Comparison of ENCODE assay signal across 16 cellular contexts in genomic region chr11:13862845-13863392, GRCh38.
A peak's percentile ranks its signal among the peaks of the same experiment; 100 is the strongest.
DNase-seq lines count a peak whose midpoint lies in the region; ATAC-seq and TF ChIP-seq lines count a peak whose summit lies in the region.
"Had no signal": no experiment of that assay in that cellular context is flagged by ENCODE, and none has a peak within 500 bp of the region (broad histone marks: within the 10 kb centered on the region; RNA-seq: fewer than 3 reads in every experiment).

No MANE protein-coding gene starts in this region.

- no peaks in the 10 kb centered on the region for H3K36me3 Mint-ChIP-seq in activated T-cell treated with anti-CD3 and anti-CD28 coated beads, Interleukin-2, amount 50 U/mL, for 72 hours (ENCODE audit: insufficient read depth in 2 of 2)

- no peaks in the 10 kb centered on the region for H4K20me1 ChIP-seq in DOHH2 (ENCODE audit: control insufficient read depth, insufficient read depth, low read depth, low read length)

- no peaks in the 10 kb centered on the region for H3K9me3 ChIP-seq in DOHH2 (ENCODE audit: control insufficient read depth, insufficient read depth, low read length)

- no peaks in the 10 kb centered on the region for H3K9me2 ChIP-seq in DOHH2 (replicated peaks; ENCODE audit: control insufficient read depth, low read length)

- peaks cover 3% of the 10 kb centered on the region; the same call in 1 of the 2 replicates for H3K36me3 ChIP-seq in DOHH2 (ENCODE audit: control insufficient read depth, low read length)

- no peak overlapping the region for H3K4me3 Mint-ChIP-seq in activated T-cell treated with anti-CD3 and anti-CD28 coated beads, Interleukin-2, amount 50 U/mL, for 72 hours

- no peak overlapping the region for H3K4me3 ChIP-seq in DOHH2 (ENCODE audit: low read length)

- H3K27me3 ChIP-seq in DOHH2 (ENCODE audit: control insufficient read depth, low read length), result peaks cover 9% of the 10 kb centered on the region

- H3K27ac Mint-ChIP-seq in activated T-cell treated with anti-CD3 and anti-CD28 coated beads, Interleukin-2, amount 50 U/mL, for 72 hours, result no peak overlapping the region

- peak overlapping the region; percentile 78 for H3K27ac ChIP-seq in DOHH2 (ENCODE audit: low read depth, low read length)
- H3K27ac ChIP-seq: C4-2B had no signal

- H3K4me1 ChIP-seq in DOHH2 (ENCODE audit: control insufficient read depth, low read length), result peaks cover 43% of the 10 kb centered on the region

- DNase-seq in activated T-cell treated with anti-CD3 and anti-CD28 coated beads, Interleukin-2, amount 50 U/mL, for 72 hours, result no peak
- DNase-seq in activated T-cell treated with anti-CD3 and anti-CD28 coated beads, Interleukin-2, amount 50 U/mL, for 1 hour, result no peak
- peak; percentile 39 for DNase-seq in NCI-H69 (lab: John Stamatoyannopoulos, UW)
- DNase-seq in kidney tubule cell (ENCODE audit: low spot score), result peak; percentile 65
- DNase-seq in AG08396 (ENCODE audit: low spot score), result no peak
- DNase-seq in GM19238 (ENCODE audit: insufficient read length, low spot score), result no peak
- DNase-seq: DMS53, EL, GF-D8, Karpas-422, NCI-H1694, NCI-H2171 treated with DMSO at 0.1 percent for 48 hours, NCI-H526, Right ventricle myocardium superior had no signal

- TF ChIP-seq CTCF in DOHH2 (IDR thresholded peaks at IDR 0.05; ENCODE audit: low read depth, low read length, poor library complexity, severe bottlenecking), result no peak

- no peaks in the 10 kb centered on the region for H3K79me2 ChIP-seq in DOHH2 (ENCODE audit: control insufficient read depth, low read length)

- no peaks in the 10 kb centered on the region for H3K27me3 Mint-ChIP-seq in activated T-cell treated with anti-CD3 and anti-CD28 coated beads, Interleukin-2, amount 50 U/mL, for 72 hours (ENCODE audit: low read depth)

- ATAC-seq in activated T-cell treated with anti-CD3 and anti-CD28 coated beads, Interleukin-2, amount 50 U/mL, for 72 hours (replicated peaks in 1 of 2), result peak; percentile 25 to 45

- H3K4me2 ChIP-seq in DOHH2 (ENCODE audit: low read length), result no peak overlapping the region

- H3F3A ChIP-seq in DOHH2 (ENCODE audit: control insufficient read depth, insufficient read depth), result peaks cover 5% of the 10 kb centered on the region; the same call in 1 of the 2 replicates

- peaks cover 0 to 2% of the 10 kb centered on the region in 2 donors for H3K9me3 Mint-ChIP-seq in activated T-cell treated with anti-CD3 and anti-CD28 coated beads, Interleukin-2, amount 50 U/mL, for 72 hours

- peaks cover 15% of the 10 kb centered on the region for H3K4me1 Mint-ChIP-seq in activated T-cell treated with anti-CD3 and anti-CD28 coated beads, Interleukin-2, amount 50 U/mL, for 72 hours (ENCODE audit: low read depth)

Comparison
In these comparisons a context has a peak if more than half of its experiments do, and no peak if none do; other contexts are left out.
1. DNase-seq: peak in NCI-H69 (single experiment) and kidney tubule cell (single experiment); none in activated T-cell treated with anti-CD3 and anti-CD28 coated beads, Interleukin-2, amount 50 U/mL, for 72 hours (0 of 2), activated T-cell treated with anti-CD3 and anti-CD28 coated beads, Interleukin-2, amount 50 U/mL, for 1 hour (single experiment), AG08396 (single experiment) and GM19238 (single experiment).